Comparison of ENCODE assay signal across 9 cellular contexts in genomic region chr5:97534166-97534565, GRCh38.
A peak's percentile ranks its signal among the peaks of the same experiment; 100 is the strongest.
DNase-seq lines count a peak whose midpoint lies in the region; ATAC-seq, FAIRE-seq and TF ChIP-seq lines count a peak whose summit lies in the region.
"Had no signal": no experiment of that assay in that cellular context is flagged by ENCODE, and none has a peak within 500 bp of the region (broad histone marks: within the 10 kb centered on the region; RNA-seq: fewer than 3 reads in every experiment).

No MANE protein-coding gene starts in this region.

- POLR2A ChIA-PET in GM10248 (lab: Yijun Ruan, JAX) = no interaction called here

- H2AFZ ChIP-seq in KMS-11 (ENCODE audit: low read depth) = no peak overlapping the region

- peak in 6 of 8 donors; percentile 38 to 74 (median 69) for ATAC-seq in heart right ventricle

- H4K20me1 ChIP-seq in KMS-11 (ENCODE audit: insufficient read depth) = no peaks in the 10 kb centered on the region

- TF ChIP-seq CTCF in GM10248 (IDR thresholded peaks at IDR 0.05; ENCODE audit: control extremely low read depth, extremely low read depth, low read depth, missing control alignments) (peak; percentile 55), KMS-11 (conservative IDR thresholded peaks at IDR 0.05; ENCODE audit: low read depth, low read length) (peak; percentile 79), VCaP (conservative IDR thresholded peaks at IDR 0.05) (peak; percentile 94), heart right ventricle (IDR thresholded peaks at IDR 0.05) (peak in 8 of 9 donors; percentile 15 to 71 (median 56))

- H3K36me3 ChIP-seq in HAP-1 (replicated peaks) (no peaks in the 10 kb centered on the region), KMS-11 (ENCODE audit: insufficient read depth) (no peaks in the 10 kb centered on the region), heart right ventricle (no peaks in the 10 kb centered on the region), skeletal muscle satellite cell (ENCODE audit: insufficient read depth, low read length) (no peaks in the 10 kb centered on the region)
- H3K36me3 ChIP-seq: neutrophil had no signal

- in situ Hi-C loops in HAP-1 (cut with MboI; ENCODE audit: low sequenced_read_pairs) = loop anchor here (10.0 to 25.0 kb wide), 2 partner anchors 109 to 222 kb away; no protein-coding TSS in a partner anchor

- no peak overlapping the region for H3K9ac ChIP-seq in KMS-11
- no peak overlapping the region for H3K9ac ChIP-seq in skeletal muscle satellite cell (ENCODE audit: low read depth, low read length)

- no peaks in the 10 kb centered on the region for H3K79me2 ChIP-seq in KMS-11 (ENCODE audit: insufficient read depth, low read depth)

- FAIRE-seq in A204.1 (lab: Jason Lieb, UNC) = peak; percentile 69

- H3K4me2 ChIP-seq in KMS-11 = no peak overlapping the region
- H3K4me2 ChIP-seq in skeletal muscle satellite cell (ENCODE audit: low read length) = peak overlapping the region; percentile 37

- H3K4me1 ChIP-seq in HAP-1 = peaks cover 27% of the 10 kb centered on the region
- peaks cover 6% of the 10 kb centered on the region for H3K4me1 ChIP-seq in KMS-11 (ENCODE audit: low read depth, poor library complexity, severe bottlenecking)
- H3K4me1 ChIP-seq in heart right ventricle = peaks cover 0 to 3% (median 0%) of the 10 kb centered on the region in 9 donors
- peaks cover 18% of the 10 kb centered on the region for H3K4me1 ChIP-seq in skeletal muscle satellite cell (ENCODE audit: control insufficient read depth, insufficient read depth, low read length)

- DNase-seq in GM10248 (ENCODE audit: extremely low spot score) (peak; percentile 41), HAP-1 (ENCODE audit: low spot score in 2 of 2) (peak; percentile 75 to 77), heart right ventricle (peak in 1 of 2 donors; percentile 24)
- no peak for DNase-seq in stimulated activated CD4-positive, alpha-beta T cell treated with anti-CD3 and anti-CD28 coated beads, Interleukin-15, amount 100 ng/mL, for 24 hours

- no peak overlapping the region for H3K4me3 ChIP-seq in HAP-1
- no peak overlapping the region for H3K4me3 ChIP-seq in KMS-11 (IDR thresholded peaks at IDR 0.05; ENCODE audit: insufficient read depth, low read depth, low read length)
- H3K4me3 ChIP-seq in heart right ventricle = no peak overlapping the region
- H3K4me3 ChIP-seq in skeletal muscle satellite cell (ENCODE audit: low read length) = no peak overlapping the region

- H3K27me3 ChIP-seq in HAP-1 (ENCODE audit: low read depth) (no peaks in the 10 kb centered on the region), KMS-11 (ENCODE audit: insufficient read depth, low read depth) (no peaks in the 10 kb centered on the region), heart right ventricle (no peaks in the 10 kb centered on the region), skeletal muscle satellite cell (ENCODE audit: control insufficient read depth, insufficient read depth, low read length) (no peaks in the 10 kb centered on the region)
- H3K27me3 ChIP-seq: neutrophil had no signal

- intact Hi-C loops in heart right ventricle (cut with DNase I) = loop anchor here in 7 of 10 donors (5.0 to 10.0 kb wide), 3 partner anchors 299 to 1291 kb away; no protein-coding TSS in a partner anchor

- H3K27ac ChIP-seq in KMS-11 = no peak overlapping the region
- H3K27ac ChIP-seq in VCaP = no peak overlapping the region
- no peak overlapping the region for H3K27ac ChIP-seq in heart right ventricle
- H3K27ac ChIP-seq: neutrophil had no signal

- H3K9me3 ChIP-seq in HAP-1 = no peaks in the 10 kb centered on the region
- H3K9me3 ChIP-seq in heart right ventricle = no peaks in the 10 kb centered on the region
- no peaks in the 10 kb centered on the region for H3K9me3 ChIP-seq in skeletal muscle satellite cell (replicated peaks; ENCODE audit: low read length)
- H3K9me3 ChIP-seq: neutrophil had no signal

- CTCF ChIA-PET in GM10248 (lab: Yijun Ruan, JAX) = interaction anchor here (0.7 to 4.0 kb wide), 31 partner anchors 8 to 1237 kb away, joined by 3 to 36 read pairs (median 4); no protein-coding TSS in a partner anchor
